23 cellular contexts compared by ENCODE assay signal in genomic region chr15:67005294-67005996, GRCh38.
"Had no signal": no experiment of that assay in that cellular context is flagged by ENCODE, and none has a peak within 500 bp of the region (broad histone marks: within the 10 kb centered on the region; RNA-seq: fewer than 3 reads in every experiment).

No MANE protein-coding gene starts in this region.

- H3K36me3 ChIP-seq: MG63 had no signal

- FAIRE-seq: astrocyte, RCC 7860 had no signal

- H3K4me3 ChIP-seq: MG63 had no signal

- H3K27me3 ChIP-seq: MG63 had no signal

- DNase-seq: activated B cell treated with CpG ODN at 0.5 μM for 24 hours; activated CD4-positive, alpha-beta memory T cell treated with anti-CD3 and anti-CD28 coated beads for 36 hours; activated CD4-positive, alpha-beta T cell treated with anti-CD3 and anti-CD28 coated beads, Interleukin-2, amount 10 ng/mL, durations not matched to agents 7 days and 5 days; activated CD8-positive, alpha-beta memory T cell treated with anti-CD3 and anti-CD28 coated beads for 24 hours; activated effector memory CD4-positive, alpha-beta T cell treated with anti-CD3 and anti-CD28 coated beads, Interleukin-2, amount 50 U/mL, for 16 hours; activated naive CD4-positive, alpha-beta T cell treated with Interleukin-2 at 50 U/mL for 16 hours; activated naive CD8-positive, alpha-beta T cell treated with anti-CD3 and anti-CD28 coated beads, Interleukin-2, amount 50 U/mL, for 24 hours; activated T-cell treated with anti-CD3 and anti-CD28 coated beads, Interleukin-2, amount 50 U/mL, for 4 hours; amniotic stem cell; MG63; NCI-H1105; NCI-H1436; NCI-H1694 treated with DMSO at 0.1 percent for 48 hours; NCI-H2029 treated with DMSO at 0.1 percent for 48 hours; NCI-H345; NCI-H510A; NCI-H526 treated with DMSO at 0.1 percent for 48 hours; NCI-H82; NK-92 treated with Interleukin-12 subunit alpha and Interleukin-12 subunit beta, amount 100 ng/mL, for 24 hours; PC-3; SHP77 had no signal
